1 cellular context compared by ENCODE assay signal in the genomic region with DNA sequence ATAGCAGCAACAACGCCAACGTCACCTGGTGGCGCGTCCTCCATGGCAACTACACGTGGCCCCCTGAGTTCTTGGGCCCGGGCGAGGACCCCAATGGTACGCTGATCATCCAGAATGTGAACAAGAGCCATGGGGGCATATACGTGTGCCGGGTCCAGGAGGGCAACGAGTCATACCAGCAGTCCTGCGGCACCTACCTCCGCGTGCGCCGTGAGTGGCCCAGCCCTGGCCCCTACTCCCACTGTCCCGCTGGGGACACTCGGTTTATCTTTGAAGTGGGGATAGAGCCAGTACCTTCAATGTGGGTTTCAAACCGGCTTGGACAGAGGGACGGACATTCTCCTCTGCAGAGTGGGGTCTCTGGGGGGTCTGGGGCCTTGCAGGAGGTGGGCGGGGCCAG.
TF ChIP-seq lines count a peak whose summit lies in the region.

No MANE protein-coding gene starts in this region.

TF ChIP-seq in A549, 52 proteins besides CTCF, POLR2A, EP300 and RAD21 (continued from another document):
- TF ChIP-seq FOSL2 (IDR thresholded peaks at IDR 0.05) (no peak), FOSL2 (CRISPR knock-in tag; IDR thresholded peaks at IDR 0.05) (no peak), USF2 (IDR thresholded peaks at IDR 0.05) (no peak), JUNB (IDR thresholded peaks at IDR 0.05) (no peak), SREBF2 (IDR thresholded peaks at IDR 0.05) (no peak), GATA3 (IDR thresholded peaks at IDR 0.05; ENCODE audit: borderline replicate concordance) (no peak), HMGXB4 (CRISPR knock-in tag; IDR thresholded peaks at IDR 0.05; ENCODE audit: borderline replicate concordance) (no peak), HOXB13 (CRISPR knock-in tag; IDR thresholded peaks at IDR 0.05; ENCODE audit: low read depth) (no peak), BCL3 (IDR thresholded peaks at IDR 0.05) (no peak)
